In genomic region chr4:94452476-94453300, GRCh38 we compare ENCODE assay signal across 8 cellular contexts. TPM values are rescaled to one million over a fixed set of nuclear protein-coding genes. Genes with fewer than 3 reads are reported as not detected.
DNase-seq lines count a peak whose midpoint lies in the region; ATAC-seq and TF ChIP-seq lines count a peak whose summit lies in the region.

No MANE protein-coding gene starts in this region.

- intact Hi-C loops in Calu3 (cut with micrococcal nuclease; ENCODE audit: unreplicated experiment): loop anchor here (5.0 kb wide), 1 partner anchor 95 kb away; no protein-coding TSS in a partner anchor
- intact Hi-C loops in activated CD4-positive, alpha-beta T cell treated with anti-CD3 and anti-CD28 coated beads, Interleukin-2, amount 10 ng/mL, durations not matched to agents 24 days and 14 days (cut with micrococcal nuclease): loop anchor here (5.0 kb wide), 3 partner anchors 45 to 245 kb away; partner anchors contain the start of gene SMARCAD1

- H3K36me3 Mint-ChIP-seq in Calu3 (ENCODE audit: insufficient read depth, unreplicated experiment): peaks cover 49% of the 10 kb centered on the region
- H3K36me3 Mint-ChIP-seq in activated CD4-positive, alpha-beta T cell treated with anti-CD3 and anti-CD28 coated beads, Interleukin-2, amount 10 ng/mL, durations not matched to agents 24 days and 14 days (ENCODE audit: low read depth): peaks cover 3% of the 10 kb centered on the region
- H3K36me3 Mint-ChIP-seq in endodermal cell (ENCODE audit: low read depth): peaks cover 12% of the 10 kb centered on the region
- peaks cover 8% of the 10 kb centered on the region for H3K36me3 Mint-ChIP-seq in stimulated activated naive CD8-positive, alpha-beta T cell treated with anti-CD3 and anti-CD28 coated beads, Interleukin-15, Interleukin-2, amounts not matched to agents 100 ng/mL and 50 ng/mL, for 24 hours (ENCODE audit: low read depth)

- H3K4me1 ChIP-seq in MM.1S (ENCODE audit: low read length): peaks cover 4% of the 10 kb centered on the region; the same call in 1 of the 2 replicates
- peaks cover 3% of the 10 kb centered on the region for H3K4me1 ChIP-seq in endodermal cell (ENCODE audit: control insufficient read depth, insufficient read depth, low read length)

- H3K27me3 ChIP-seq in MM.1S (replicated peaks; ENCODE audit: insufficient read depth, low read length) (no peaks in the 10 kb centered on the region), endodermal cell (ENCODE audit: control insufficient read depth, insufficient read depth, low read length, poor library complexity, severe bottlenecking) (no peaks in the 10 kb centered on the region)

- peak overlapping the region; percentile 81 for H3K4me2 ChIP-seq in MM.1S (ENCODE audit: low read depth, low read length)

- peak overlapping the region; percentile 82 for H3K4me3 ChIP-seq in MM.1S (ENCODE audit: low read length)
- peak overlapping the region; percentile 85 for H3K4me3 ChIP-seq in endodermal cell (ENCODE audit: low read length)

- H3K27ac Mint-ChIP-seq in Calu3 (ENCODE audit: unreplicated experiment) (peak overlapping the region; percentile 96), endodermal cell (peak overlapping the region; percentile 89)
- H3K27ac Mint-ChIP-seq in activated CD4-positive, alpha-beta T cell treated with anti-CD3 and anti-CD28 coated beads, Interleukin-2, amount 10 ng/mL, durations not matched to agents 24 days and 14 days: no peak overlapping the region
- peak overlapping the region; percentile 21 for H3K27ac Mint-ChIP-seq in stimulated activated naive CD8-positive, alpha-beta T cell treated with anti-CD3 and anti-CD28 coated beads, Interleukin-15, Interleukin-2, amounts not matched to agents 100 ng/mL and 50 ng/mL, for 24 hours

- 0 out of 2 replicates have a peak, but pooled peaks cover 8% of the 10 kb centered on the region for H3K79me2 ChIP-seq in MM.1S (ENCODE audit: low read length)

- CTCF ChIA-PET in Calu3 (lab: Charles Lee): interaction anchor here (0.7 kb wide), 1 partner anchor 100 kb away, joined by 3 read pairs; no protein-coding TSS in a partner anchor

- H2AFZ ChIP-seq in MM.1S (ENCODE audit: low read length): peak overlapping the region; percentile 79

- no peaks in the 10 kb centered on the region for H3K36me3 ChIP-seq in MM.1S (replicated peaks; ENCODE audit: insufficient read depth, low read length)
- peaks cover 27% of the 10 kb centered on the region for H3K36me3 ChIP-seq in endodermal cell (ENCODE audit: control insufficient read depth, insufficient read depth, low read length)

- peaks cover 16% of the 10 kb centered on the region for H3K4me1 Mint-ChIP-seq in Calu3 (ENCODE audit: low read depth, unreplicated experiment)
- H3K4me1 Mint-ChIP-seq in activated CD4-positive, alpha-beta T cell treated with anti-CD3 and anti-CD28 coated beads, Interleukin-2, amount 10 ng/mL, durations not matched to agents 24 days and 14 days: peaks cover 13% of the 10 kb centered on the region
- H3K4me1 Mint-ChIP-seq in endodermal cell: peaks cover 44% of the 10 kb centered on the region
- H3K4me1 Mint-ChIP-seq in stimulated activated naive CD8-positive, alpha-beta T cell treated with anti-CD3 and anti-CD28 coated beads, Interleukin-15, Interleukin-2, amounts not matched to agents 100 ng/mL and 50 ng/mL, for 24 hours (ENCODE audit: low read depth): peaks cover 23% of the 10 kb centered on the region

- BruUV-seq in Calu3 (replicated peaks; lab: Mats Ljungman, UMichigan): no TSS peak

- DNase-seq in Calu3 (peak; percentile 71), MM.1S (peak; percentile 14), endodermal cell (peak; percentile 89), lung microvascular endothelial cell (ENCODE audit: low read depth in 2 of 2) (peak; percentile 87 to 88)
- DNase-seq in activated CD4-positive, alpha-beta T cell treated with anti-CD3 and anti-CD28 coated beads, Interleukin-2, amount 10 ng/mL, durations not matched to agents 24 days and 14 days: peak; percentile 69

- no peaks in the 10 kb centered on the region for H3K9me3 Mint-ChIP-seq in Calu3 (ENCODE audit: low read depth, unreplicated experiment)
- no peaks in the 10 kb centered on the region for H3K9me3 Mint-ChIP-seq in activated CD4-positive, alpha-beta T cell treated with anti-CD3 and anti-CD28 coated beads, Interleukin-2, amount 10 ng/mL, durations not matched to agents 24 days and 14 days
- no peaks in the 10 kb centered on the region for H3K9me3 Mint-ChIP-seq in endodermal cell
- H3K9me3 Mint-ChIP-seq in stimulated activated naive CD8-positive, alpha-beta T cell treated with anti-CD3 and anti-CD28 coated beads, Interleukin-15, Interleukin-2, amounts not matched to agents 100 ng/mL and 50 ng/mL, for 24 hours: no peaks in the 10 kb centered on the region

- H3F3A ChIP-seq in MM.1S (ENCODE audit: insufficient read depth, low read length): peaks cover 5% of the 10 kb centered on the region

- peak overlapping the region; percentile 51; the same call in 1 of the 2 replicates for H3K27ac ChIP-seq in MM.1S (ENCODE audit: low read length)
- no peak overlapping the region for H3K27ac ChIP-seq in endodermal cell (ENCODE audit: low read depth, low read length)

- ATAC-seq in GM21447 (IDR thresholded peaks at IDR 0.05; ENCODE audit: unreplicated experiment) (peak; percentile 24), HG03442 (IDR thresholded peaks at IDR 0.05; ENCODE audit: unreplicated experiment) (no peak)

- no peaks in the 10 kb centered on the region for H3K9me3 ChIP-seq in MM.1S (replicated peaks; ENCODE audit: insufficient read depth, low read length)
- H3K9me3 ChIP-seq in endodermal cell (ENCODE audit: control insufficient read depth, low read length): no peaks in the 10 kb centered on the region

- H3K9me2 ChIP-seq in MM.1S (replicated peaks; ENCODE audit: insufficient read depth, low read length): no peaks in the 10 kb centered on the region

- TF ChIP-seq CTCF in Calu3 (IDR thresholded peaks at IDR 0.05; ENCODE audit: unreplicated experiment) (no peak), MM.1S (IDR thresholded peaks at IDR 0.05; ENCODE audit: low read length) (no peak), endodermal cell (conservative IDR thresholded peaks at IDR 0.05) (no peak)

- H3K9ac ChIP-seq in MM.1S (ENCODE audit: low read length) (peak overlapping the region; percentile 72; the same call in 1 of the 2 replicates), endodermal cell (ENCODE audit: extremely low read depth, low read length, poor library complexity, severe bottlenecking) (peak overlapping the region; percentile 80)

- H3K4me3 Mint-ChIP-seq in Calu3 (ENCODE audit: low read depth, unreplicated experiment): peak overlapping the region; percentile 82
- peak overlapping the region; percentile 91 for H3K4me3 Mint-ChIP-seq in activated CD4-positive, alpha-beta T cell treated with anti-CD3 and anti-CD28 coated beads, Interleukin-2, amount 10 ng/mL, durations not matched to agents 24 days and 14 days
- peak overlapping the region; percentile 89 for H3K4me3 Mint-ChIP-seq in endodermal cell
- peak overlapping the region; percentile 92 for H3K4me3 Mint-ChIP-seq in stimulated activated naive CD8-positive, alpha-beta T cell treated with anti-CD3 and anti-CD28 coated beads, Interleukin-15, Interleukin-2, amounts not matched to agents 100 ng/mL and 50 ng/mL, for 24 hours

- H3K27me3 Mint-ChIP-seq in Calu3 (ENCODE audit: unreplicated experiment) (no peaks in the 10 kb centered on the region), endodermal cell (ENCODE audit: insufficient read depth) (no peaks in the 10 kb centered on the region)
- peaks cover 26% of the 10 kb centered on the region for H3K27me3 Mint-ChIP-seq in activated CD4-positive, alpha-beta T cell treated with anti-CD3 and anti-CD28 coated beads, Interleukin-2, amount 10 ng/mL, durations not matched to agents 24 days and 14 days
- H3K27me3 Mint-ChIP-seq in stimulated activated naive CD8-positive, alpha-beta T cell treated with anti-CD3 and anti-CD28 coated beads, Interleukin-15, Interleukin-2, amounts not matched to agents 100 ng/mL and 50 ng/mL, for 24 hours: peaks cover 6% of the 10 kb centered on the region

- no peaks in the 10 kb centered on the region for H4K20me1 ChIP-seq in MM.1S (ENCODE audit: insufficient read depth, low read length)

- 0 to 1% methylated on average over 14 to 25 of the region's 25 CpGs for WGBS in endodermal cell (ENCODE audit: insufficient coverage in 1 of 2, insufficient read length in 1 of 2), 2 experiments

RNA-seq across cellular contexts. Expression of gene PDLIM5, which starts 0.9 kb away (rescaled TPM):
- total RNA-seq in Calu3 (2022): 122 and 129 TPM in 2 replicates
- 16.5 and 17.8 TPM in 2 replicates for total RNA-seq in activated CD4-positive, alpha-beta T cell treated with anti-CD3 and anti-CD28 coated beads, Interleukin-2, amount 10 ng/mL, durations not matched to agents 24 days and 14 days
- total RNA-seq in endodermal cell: 100 to 1,000 TPM in 1 of 2 donors, 10 to 100 TPM in 1; 91.0 to 149 TPM
- 59.0 TPM for polyA plus RNA-seq in endodermal cell (2013, experiment 1 of 2)
- polyA plus RNA-seq in endodermal cell (2013, experiment 2 of 2): 48.0 TPM
- 68.9 and 70.8 TPM in 2 replicates for total RNA-seq in lung microvascular endothelial cell

Comparison
In these comparisons a context has a peak if more than half of its experiments do, and no peak if none do; other contexts are left out.
1. DNase-seq: peak in every context shown above with its lines; median percentile 89 in endodermal cell; 88 in lung microvascular endothelial cell; 71 in Calu3; 69 in activated CD4-positive, alpha-beta T cell treated with anti-CD3 and anti-CD28 coated beads, Interleukin-2, amount 10 ng/mL, durations not matched to agents 24 days and 14 days; 14 in MM.1S.